In genomic region chr15:64164436-64164835, GRCh38 we compare ENCODE assay signal across 11 cellular contexts. TPM values are rescaled to one million over a fixed set of nuclear protein-coding genes. Genes with fewer than 3 reads are reported as not detected.
DNase-seq lines count a peak whose midpoint lies in the region; ATAC-seq, FAIRE-seq and TF ChIP-seq lines count a peak whose summit lies in the region.
"Had no signal": no experiment of that assay in that cellular context is flagged by ENCODE, and none has a peak within 500 bp of the region (broad histone marks: within the 10 kb centered on the region; RNA-seq: fewer than 3 reads in every experiment).

No MANE protein-coding gene starts in this region.

- H3K36me3 Mint-ChIP-seq in activated naive CD4-positive, alpha-beta T cell treated with anti-CD3 and anti-CD28 coated beads for 36 hours (ENCODE audit: low read depth) = peaks cover 15% of the 10 kb centered on the region
- peaks cover 18% of the 10 kb centered on the region for H3K36me3 Mint-ChIP-seq in activated CD4-positive, alpha-beta memory T cell treated with anti-CD3 and anti-CD28 coated beads for 36 hours
- peaks cover 7 to 13% (median 7%) of the 10 kb centered on the region in 3 donors for H3K36me3 Mint-ChIP-seq in immature natural killer cell
- H3K36me3 Mint-ChIP-seq in stimulated activated memory B cell treated with anti-CD40 and anti-IgM and Interleukin-4, amounts not matched to agents 10 μg/mL and 1 μg/mL and 100 μg/mL, for 72 hours = peaks cover 15% of the 10 kb centered on the region
- H3K36me3 Mint-ChIP-seq in progenitor cell of endocrine pancreas (ENCODE audit: insufficient read depth) = peaks cover 10% of the 10 kb centered on the region

- H3K4me3 Mint-ChIP-seq in activated naive CD4-positive, alpha-beta T cell treated with anti-CD3 and anti-CD28 coated beads for 36 hours = peak overlapping the region; percentile 27
- no peak overlapping the region for H3K4me3 Mint-ChIP-seq in activated CD4-positive, alpha-beta memory T cell treated with anti-CD3 and anti-CD28 coated beads for 36 hours
- H3K4me3 Mint-ChIP-seq in immature natural killer cell (peak overlapping the region; percentile 53 to 91 (median 86)), progenitor cell of endocrine pancreas (ENCODE audit: low read depth) (no peak overlapping the region)
- peak overlapping the region; percentile 87 for H3K4me3 Mint-ChIP-seq in stimulated activated memory B cell treated with anti-CD40 and anti-IgM and Interleukin-4, amounts not matched to agents 10 μg/mL and 1 μg/mL and 100 μg/mL, for 72 hours

- H3K27ac Mint-ChIP-seq in activated naive CD4-positive, alpha-beta T cell treated with anti-CD3 and anti-CD28 coated beads for 36 hours = peak overlapping the region; percentile 26
- H3K27ac Mint-ChIP-seq in activated CD4-positive, alpha-beta memory T cell treated with anti-CD3 and anti-CD28 coated beads for 36 hours = peak overlapping the region; percentile 94
- peak overlapping the region; percentile 89 to 99 (median 96) for H3K27ac Mint-ChIP-seq in immature natural killer cell
- peak overlapping the region; percentile 91 for H3K27ac Mint-ChIP-seq in stimulated activated memory B cell treated with anti-CD40 and anti-IgM and Interleukin-4, amounts not matched to agents 10 μg/mL and 1 μg/mL and 100 μg/mL, for 72 hours
- H3K27ac Mint-ChIP-seq in progenitor cell of endocrine pancreas = no peak overlapping the region

- no peak for ATAC-seq in stimulated activated memory B cell treated with anti-CD40 and anti-IgM and Interleukin-4, amounts not matched to agents 10 μg/mL and 1 μg/mL and 100 μg/mL, for 72 hours

- no peak for FAIRE-seq in HTR-8/SVneo (lab: Jason Lieb, UNC)

- no peaks in the 10 kb centered on the region for H3K27me3 Mint-ChIP-seq in activated naive CD4-positive, alpha-beta T cell treated with anti-CD3 and anti-CD28 coated beads for 36 hours (ENCODE audit: low read depth)
- H3K27me3 Mint-ChIP-seq in activated CD4-positive, alpha-beta memory T cell treated with anti-CD3 and anti-CD28 coated beads for 36 hours = no peaks in the 10 kb centered on the region
- H3K27me3 Mint-ChIP-seq in immature natural killer cell (ENCODE audit: low read depth in 3 of 3) = peaks cover 1 to 5% (median 3%) of the 10 kb centered on the region in 3 donors
- no peaks in the 10 kb centered on the region for H3K27me3 Mint-ChIP-seq in stimulated activated memory B cell treated with anti-CD40 and anti-IgM and Interleukin-4, amounts not matched to agents 10 μg/mL and 1 μg/mL and 100 μg/mL, for 72 hours
- H3K27me3 Mint-ChIP-seq in progenitor cell of endocrine pancreas = no peaks in the 10 kb centered on the region

- POLR2A ChIA-PET in activated CD4-positive, alpha-beta memory T cell treated with anti-CD3 and anti-CD28 coated beads for 36 hours (lab: Charles Lee) = interaction anchor here (0.6 kb wide), 1 partner anchor 424 kb away, joined by 7 read pairs; no protein-coding TSS in a partner anchor

- no peak for TF ChIP-seq CTCF in progenitor cell of endocrine pancreas (IDR thresholded peaks at IDR 0.05; ENCODE audit: unreplicated experiment)

- intact Hi-C loops in activated naive CD4-positive, alpha-beta T cell treated with anti-CD3 and anti-CD28 coated beads for 36 hours (cut with micrococcal nuclease) = loop anchor here (5.0 kb wide), 2 partner anchors 523 to 673 kb away; no protein-coding TSS in a partner anchor
- intact Hi-C loops in activated CD4-positive, alpha-beta memory T cell treated with anti-CD3 and anti-CD28 coated beads for 36 hours (cut with micrococcal nuclease) = loop anchor here (10.0 kb wide), 1 partner anchor 540 kb away; no protein-coding TSS in a partner anchor

- H3K9me3 Mint-ChIP-seq in activated naive CD4-positive, alpha-beta T cell treated with anti-CD3 and anti-CD28 coated beads for 36 hours = no peaks in the 10 kb centered on the region
- no peaks in the 10 kb centered on the region for H3K9me3 Mint-ChIP-seq in activated CD4-positive, alpha-beta memory T cell treated with anti-CD3 and anti-CD28 coated beads for 36 hours
- H3K9me3 Mint-ChIP-seq in immature natural killer cell (no peaks in the 10 kb centered on the region), progenitor cell of endocrine pancreas (ENCODE audit: low read depth) (no peaks in the 10 kb centered on the region)
- H3K9me3 Mint-ChIP-seq in stimulated activated memory B cell treated with anti-CD40 and anti-IgM and Interleukin-4, amounts not matched to agents 10 μg/mL and 1 μg/mL and 100 μg/mL, for 72 hours = no peaks in the 10 kb centered on the region

- CTCF ChIA-PET in activated naive CD4-positive, alpha-beta T cell treated with anti-CD3 and anti-CD28 coated beads for 36 hours (lab: Charles Lee) = no interaction called here
- CTCF ChIA-PET in activated CD4-positive, alpha-beta memory T cell treated with anti-CD3 and anti-CD28 coated beads for 36 hours (lab: Charles Lee) = interaction anchor here (0.6 to 5.4 kb wide), 4 partner anchors 9 to 224 kb away, joined by 3 to 61 read pairs (median 3); partner anchors contain the start of gene SNX22

- H3K4me1 Mint-ChIP-seq in activated naive CD4-positive, alpha-beta T cell treated with anti-CD3 and anti-CD28 coated beads for 36 hours (ENCODE audit: low read depth) = peaks cover 35% of the 10 kb centered on the region
- peaks cover 36% of the 10 kb centered on the region for H3K4me1 Mint-ChIP-seq in activated CD4-positive, alpha-beta memory T cell treated with anti-CD3 and anti-CD28 coated beads for 36 hours (ENCODE audit: low read depth)
- peaks cover 35 to 38% of the 10 kb centered on the region in 2 donors for H3K4me1 Mint-ChIP-seq in immature natural killer cell
- H3K4me1 Mint-ChIP-seq in stimulated activated memory B cell treated with anti-CD40 and anti-IgM and Interleukin-4, amounts not matched to agents 10 μg/mL and 1 μg/mL and 100 μg/mL, for 72 hours = peaks cover 41% of the 10 kb centered on the region
- peaks cover 22% of the 10 kb centered on the region for H3K4me1 Mint-ChIP-seq in progenitor cell of endocrine pancreas (ENCODE audit: low read depth)

- no peak for DNase-seq in activated naive CD4-positive, alpha-beta T cell treated with anti-CD3 and anti-CD28 coated beads for 36 hours
- DNase-seq in activated naive CD4-positive, alpha-beta T cell treated with anti-CD3 and anti-CD28 coated beads, Interleukin-2, amount 50 U/mL, for 16 hours = no peak
- no peak for DNase-seq in activated CD4-positive, alpha-beta memory T cell treated with anti-CD3 and anti-CD28 coated beads for 36 hours
- DNase-seq in immature natural killer cell (no peak), progenitor cell of endocrine pancreas (ENCODE audit: low spot score, unreplicated experiment) (no peak), HT-29 (ENCODE audit: low spot score) (no peak), HTR-8/SVneo (ENCODE audit: insufficient read length, low spot score) (no peak)
- DNase-seq: brain microvascular endothelial cell, EL, uterus had no signal

RNA-seq across cellular contexts. Expression of gene PPIB, which starts 1.6 kb away (rescaled TPM):
- total RNA-seq in activated naive CD4-positive, alpha-beta T cell treated with anti-CD3 and anti-CD28 coated beads for 36 hours = 100 to 1,000 TPM; 187 to 202 TPM
- 100 to 1,000 TPM; 277 to 283 TPM for total RNA-seq in activated CD4-positive, alpha-beta memory T cell treated with anti-CD3 and anti-CD28 coated beads for 36 hours
- 100 to 1,000 TPM; 865 to 973 (median 950) TPM for polyA plus RNA-seq in immature natural killer cell
- 491 and 499 TPM in 2 replicates for total RNA-seq in progenitor cell of endocrine pancreas
- 627 and 667 TPM in 2 replicates for total RNA-seq in HT-29 (2014; rRNA removed; shearing (Covaris generic))

RNA-seq across cellular contexts. Expression of gene SNX22, which starts 12.9 kb away (rescaled TPM):
- total RNA-seq in activated naive CD4-positive, alpha-beta T cell treated with anti-CD3 and anti-CD28 coated beads for 36 hours = under 1 TPM; 0.19 to 0.47 TPM
- under 1 TPM; 0.38 to 0.68 TPM for total RNA-seq in activated CD4-positive, alpha-beta memory T cell treated with anti-CD3 and anti-CD28 coated beads for 36 hours
- 1 to 10 TPM in 2 of 3 donors, under 1 TPM in 1; 0.40 to 1.8 (median 1.3) TPM for polyA plus RNA-seq in immature natural killer cell
- 7.3 and 8.1 TPM in 2 replicates for total RNA-seq in progenitor cell of endocrine pancreas
- 0.03 and 0.18 TPM in 2 replicates for total RNA-seq in HT-29 (2014; rRNA removed; shearing (Covaris generic))

Comparison
In these comparisons a context has a peak if more than half of its experiments do, and no peak if none do; other contexts are left out.
1. H3K4me3 Mint-ChIP-seq: peak in activated naive CD4-positive, alpha-beta T cell treated with anti-CD3 and anti-CD28 coated beads for 36 hours (single experiment), immature natural killer cell (5 of 5) and stimulated activated memory B cell treated with anti-CD40 and anti-IgM and Interleukin-4, amounts not matched to agents 10 μg/mL and 1 μg/mL and 100 μg/mL, for 72 hours (single experiment); none in activated CD4-positive, alpha-beta memory T cell treated with anti-CD3 and anti-CD28 coated beads for 36 hours (single experiment) and progenitor cell of endocrine pancreas (single experiment).